In genomic region chr6:104623052-104623690, GRCh38 we compare ENCODE assay signal across 1 cellular context.
TF ChIP-seq lines count a peak whose summit lies in the region.

No MANE protein-coding gene starts in this region.

TF ChIP-seq in HCT116, 20 proteins besides CTCF, POLR2A, EP300 and RAD21 (continued from another document):
- TF ChIP-seq REST (IDR thresholded peaks at IDR 0.05; ENCODE audit: low read depth) (no peak), ZNF274 (IDR thresholded peaks at IDR 0.05; ENCODE audit: low read depth, low read length) (no peak), JUND (IDR thresholded peaks at IDR 0.05) (no peak), CBX3 (IDR thresholded peaks at IDR 0.05; ENCODE audit: low read depth) (no peak), ELF1 (IDR thresholded peaks at IDR 0.05; ENCODE audit: borderline replicate concordance, low read depth) (no peak)
